Comparison of ENCODE assay signal across 7 cellular contexts in the genomic region with DNA sequence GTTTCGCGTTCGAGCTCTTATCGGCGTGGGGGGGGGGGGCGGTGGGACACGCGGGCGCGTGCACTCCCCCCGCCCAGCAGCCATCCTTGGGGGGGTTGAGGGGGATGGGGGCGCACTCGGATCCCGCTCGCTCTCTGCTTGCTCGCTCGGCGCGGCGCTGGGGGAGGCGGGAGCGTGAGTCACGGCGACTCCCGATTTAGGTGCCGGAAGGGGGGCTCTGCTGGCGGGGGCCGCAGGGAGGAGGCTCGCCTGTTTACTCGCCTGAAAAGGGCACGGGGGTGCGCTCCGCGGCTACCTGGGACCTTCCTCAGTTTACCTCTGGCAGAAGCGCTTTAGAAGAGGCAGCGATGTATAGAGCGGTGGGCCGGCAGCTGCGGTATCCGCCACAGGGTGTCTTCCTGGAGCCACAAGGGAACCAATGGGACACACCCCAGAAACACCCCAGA. TPM values are rescaled to one million over a fixed set of nuclear protein-coding genes. Genes with fewer than 3 reads are reported as not detected.
DNase-seq lines count a peak whose midpoint lies in the region; ATAC-seq and TF ChIP-seq lines count a peak whose summit lies in the region.

No MANE protein-coding gene starts in this region.

- peak; percentile 27 for DNase-seq in EH (ENCODE audit: low read depth)
- peak; percentile 78 for DNase-seq in MG63
- DNase-seq in cardiac fibroblast (ENCODE audit: low read depth in 2 of 2): no peak
- no peak for DNase-seq in uterus

- intact Hi-C loops in uterus (cut with DNase I; ENCODE audit: low total_unique reads): no loop called here

- H3K27me3 ChIP-seq in MG63 (peaks cover 50% of the 10 kb centered on the region), neuron (ENCODE audit: insufficient read depth, low read length) (peaks cover 65% of the 10 kb centered on the region), uterus (peaks cover 33 to 45% of the 10 kb centered on the region in 2 donors)

- H3K36me3 ChIP-seq in MG63 (no peaks in the 10 kb centered on the region), neuron (ENCODE audit: insufficient read depth, low read length) (no peaks in the 10 kb centered on the region), uterus (no peaks in the 10 kb centered on the region)

- ATAC-seq in GM21786 (IDR thresholded peaks at IDR 0.05; ENCODE audit: unreplicated experiment): no peak
- ATAC-seq in GM18502 (IDR thresholded peaks at IDR 0.05; ENCODE audit: poor library complexity, unreplicated experiment): no peak

- H3K27ac ChIP-seq in uterus: no peak overlapping the region

- H2AFZ ChIP-seq in neuron (ENCODE audit: low read depth, low read length): no peak overlapping the region

- H3K4me1 ChIP-seq in neuron (ENCODE audit: insufficient read depth, low read length) (peaks cover 29% of the 10 kb centered on the region), uterus (peaks cover 0 to 35% of the 10 kb centered on the region in 2 donors)

- peak overlapping the region; percentile 52 for H3K4me3 ChIP-seq in MG63
- H3K4me3 ChIP-seq in cardiac fibroblast (replicated peaks in 1 of 2; ENCODE audit: low read depth in 2 of 2, low read length in 2 of 2): peak overlapping the region; percentile 17 to 32
- peak overlapping the region; percentile 41 for H3K4me3 ChIP-seq in neuron (ENCODE audit: low read length)
- no peak overlapping the region for H3K4me3 ChIP-seq in uterus

- TF ChIP-seq CTCF in cardiac fibroblast (IDR thresholded peaks at IDR 0.05; ENCODE audit: low read depth, low read length): no peak
- TF ChIP-seq CTCF in uterus (IDR thresholded peaks at IDR 0.05): no peak

- H3K9me3 ChIP-seq in MG63: peaks cover 9% of the 10 kb centered on the region
- peaks cover 4% of the 10 kb centered on the region for H3K9me3 ChIP-seq in neuron (ENCODE audit: low read length)
- no peaks in the 10 kb centered on the region for H3K9me3 ChIP-seq in uterus

- no peak for TF ChIP-seq POLR2A in uterus (IDR thresholded peaks at IDR 0.05)

RNA-seq across cellular contexts. Expression of gene PDE4A, which starts 1.1 kb away (rescaled TPM):
- total RNA-seq in MG63 (2014; rRNA removed; shearing (Covaris generic); ENCODE audit: low replicate concordance): 3.1 and 5.5 TPM in 2 replicates
- 10 to 100 TPM in 1 of 4 donors, 1 to 10 TPM in 3; 3.2 to 10.6 (median 4.1) TPM for total RNA-seq in uterus

RNA-seq across cellular contexts. Expression of gene CDC37, which starts 15.9 kb away (rescaled TPM):
- total RNA-seq in MG63 (2014; rRNA removed; shearing (Covaris generic); ENCODE audit: low replicate concordance): 485 and 519 TPM in 2 replicates
- 100 to 1,000 TPM in 2 of 4 donors, 10 to 100 TPM in 2; 41.5 to 163 (median 129) TPM for total RNA-seq in uterus

RNA-seq across cellular contexts. Expression of gene TYK2, which starts 38.9 kb away (rescaled TPM):
- total RNA-seq in MG63 (2014; rRNA removed; shearing (Covaris generic); ENCODE audit: low replicate concordance): 87.9 and 124 TPM in 2 replicates
- total RNA-seq in uterus: 100 to 1,000 TPM in 1 of 4 donors, 10 to 100 TPM in 3; 22.0 to 112 (median 67.8) TPM

Comparison
In these comparisons a context has a peak if more than half of its experiments do, and no peak if none do; other contexts are left out.
1. DNase-seq: peak in EH (single experiment) and MG63 (single experiment); none in cardiac fibroblast (0 of 2) and uterus (0 of 2).
2. H3K4me3 ChIP-seq: peak in MG63 (single experiment), cardiac fibroblast (2 of 2) and neuron (single experiment); none in uterus (0 of 2).